In the genomic region with DNA sequence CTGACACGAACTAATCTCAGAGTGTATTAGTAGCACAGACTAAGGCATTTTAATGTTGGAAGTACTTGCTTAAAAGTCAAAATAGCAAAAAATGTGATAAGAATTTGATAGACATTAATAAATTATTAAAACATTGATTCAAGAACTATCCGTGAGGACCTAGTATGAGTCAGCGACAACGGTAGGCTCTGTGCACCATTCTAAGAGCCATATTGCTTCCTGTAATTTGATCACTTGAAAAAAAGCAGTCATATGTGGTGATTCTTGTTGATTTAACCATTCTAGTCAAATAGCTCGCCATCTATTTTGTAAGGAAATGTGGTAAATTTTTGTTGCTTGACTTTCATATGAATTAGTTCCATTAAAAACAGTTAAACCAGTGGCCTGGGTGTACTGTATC, we compare ENCODE assay signal across 19 cellular contexts.
"Had no signal": no experiment of that assay in that cellular context is flagged by ENCODE, and none has a peak within 500 bp of the region (broad histone marks: within the 10 kb centered on the region; RNA-seq: fewer than 3 reads in every experiment).

No MANE protein-coding gene starts in this region.

- DNase-seq: activated CD4-positive, alpha-beta memory T cell treated with anti-CD3 and anti-CD28 coated beads for 36 hours; activated effector memory CD4-positive, alpha-beta T cell treated with anti-CD3 and anti-CD28 coated beads, Interleukin-2, amount 50 U/mL, for 16 hours; activated T-cell treated with anti-CD3 and anti-CD28 coated beads, Interleukin-2, amount 50 U/mL, for 4 hours; amniotic stem cell; cerebellar nuclear complex; dermis blood vessel endothelial cell; endodermal cell; glutamatergic neuron; left cardiac atrium; lower lobe of right lung; stimulated activated CD4-positive, alpha-beta T cell treated with anti-CD3 and anti-CD28 coated beads, Interleukin-12 subunit alpha, Interleukin-12 subunit beta, amount 100 ng/mL, for 4 hours; stimulated activated CD4-positive, alpha-beta T cell treated with anti-CD3 and anti-CD28 coated beads, Interleukin-2, amount 100 ng/mL, for 48 hours; stimulated activated naive CD4-positive, alpha-beta T cell treated with Interleukin-2 at 50 U/mL for 16 hours; trophoblast cell had no signal

- H3K36me3 Mint-ChIP-seq: activated CD4-positive, alpha-beta memory T cell treated with anti-CD3 and anti-CD28 coated beads for 36 hours; activated naive CD4-positive, alpha-beta T cell treated with anti-CD3 and anti-CD28 coated beads, Interleukin-2, amount 50 U/mL, for 72 hours; brain had no signal

- H3K27ac ChIP-seq: lower lobe of right lung, VCaP had no signal

- H3K4me3 Mint-ChIP-seq: activated CD4-positive, alpha-beta memory T cell treated with anti-CD3 and anti-CD28 coated beads for 36 hours; activated T-cell treated with anti-CD3 and anti-CD28 coated beads, Interleukin-2, amount 50 U/mL, for 4 hours; brain; endodermal cell; mesothelial cell of epicardium; neural crest cell had no signal

- H3K27ac Mint-ChIP-seq: activated CD4-positive, alpha-beta memory T cell treated with anti-CD3 and anti-CD28 coated beads for 36 hours; activated naive CD4-positive, alpha-beta T cell treated with anti-CD3 and anti-CD28 coated beads, Interleukin-2, amount 50 U/mL, for 72 hours; brain; endodermal cell; mesothelial cell of epicardium had no signal

- H3K4me3 ChIP-seq: lower lobe of right lung had no signal

- H3K4me1 Mint-ChIP-seq: brain, endodermal cell, mesothelial cell of epicardium, neural crest cell had no signal

- H3K9me3 Mint-ChIP-seq: activated T-cell treated with anti-CD3 and anti-CD28 coated beads, Interleukin-2, amount 50 U/mL, for 4 hours; brain; endodermal cell; neural crest cell had no signal

- H3K27me3 Mint-ChIP-seq: activated CD4-positive, alpha-beta memory T cell treated with anti-CD3 and anti-CD28 coated beads for 36 hours had no signal

- H3K36me3 ChIP-seq: lower lobe of right lung had no signal
